1 cellular context compared by ENCODE assay signal in genomic region chr4:184854673-184855072, GRCh38.
A peak's percentile ranks its signal among the peaks of the same experiment; 100 is the strongest.
TF ChIP-seq lines count a peak whose summit lies in the region.

No MANE protein-coding gene starts in this region.

TF ChIP-seq in K562, 482 proteins besides CTCF, POLR2A, EP300 and RAD21 (continued from another document):
- TF ChIP-seq ZMIZ1 (IDR thresholded peaks at IDR 0.05; ENCODE audit: low read depth in 2 of 2, low read length in 2 of 2), result peak in 1 of 2 experiments; percentile 46; a peak in 1 of 4 replicates
- TF ChIP-seq MYC (IDR thresholded peaks at IDR 0.05; ENCODE audit: low read depth, low read length), result 0 out of 2 replicates have a peak, but pooled peaks have one; percentile 35
- TF ChIP-seq MYC (CRISPR knock-in tag; IDR thresholded peaks at IDR 0.05; ENCODE audit: borderline replicate concordance, low read depth), result no peak
- TF ChIP-seq SPI1 (IDR thresholded peaks at IDR 0.05; ENCODE audit: borderline replicate concordance, low read depth, low read length), result peak; percentile 38; the same call in 1 of the 2 replicates
- TF ChIP-seq CEBPG (CRISPR knock-in tag; IDR thresholded peaks at IDR 0.05), result peak; percentile 76; the same call in 1 of the 2 replicates
- peak; percentile 66 to 73; a peak in 3 of 4 replicates for TF ChIP-seq CEBPG (tag; conservative IDR thresholded peaks at IDR 0.05 in 1 of 2, IDR thresholded peaks at IDR 0.05 in 1 of 2)
- no peak for TF ChIP-seq SP2 (IDR thresholded peaks at IDR 0.05; ENCODE audit: extremely low read depth, low read depth, low read length, poor library complexity, severe bottlenecking)
- peak; percentile 81 for TF ChIP-seq SMARCA4 (IDR thresholded peaks at IDR 0.05)
- TF ChIP-seq HDAC3 (IDR thresholded peaks at IDR 0.05; ENCODE audit: borderline replicate concordance, partially characterized antibody), result no peak
- no peak for TF ChIP-seq ZBTB17 (CRISPR knock-in tag; IDR thresholded peaks at IDR 0.05)
- TF ChIP-seq ZNF445 (CRISPR knock-in tag; IDR thresholded peaks at IDR 0.05; ENCODE audit: low read depth), result no peak
- TF ChIP-seq BACH1 (tag; IDR thresholded peaks at IDR 0.05), result no peak
- peak; percentile 29; the same call in 1 of the 2 replicates for TF ChIP-seq CXXC5 (CRISPR knock-in tag; IDR thresholded peaks at IDR 0.05)
- TF ChIP-seq EP400 (IDR thresholded peaks at IDR 0.05), result no peak
- no peak for TF ChIP-seq MXI1 (IDR thresholded peaks at IDR 0.05; ENCODE audit: low read depth, low read length)
- TF ChIP-seq ZNF197 (CRISPR knock-in tag; IDR thresholded peaks at IDR 0.05; ENCODE audit: low read depth), result 0 out of 2 replicates have a peak, but pooled peaks have one; percentile 42
- no peak for TF ChIP-seq ZFX (CRISPR knock-in tag; IDR thresholded peaks at IDR 0.05)
- TF ChIP-seq MGA (IDR thresholded peaks at IDR 0.05), result 0 out of 2 replicates have a peak, but pooled peaks have one; percentile 5
- TF ChIP-seq TEAD4 (IDR thresholded peaks at IDR 0.05; ENCODE audit: low read length), result peak; percentile 85
- no peak for TF ChIP-seq TEAD4 (CRISPR knock-in tag; IDR thresholded peaks at IDR 0.05; ENCODE audit: borderline replicate concordance)
- no peak for TF ChIP-seq HNRNPUL1 (IDR thresholded peaks at IDR 0.05; ENCODE audit: low read length)
- peak; percentile 30; the same call in 1 of the 2 replicates for TF ChIP-seq BCOR (IDR thresholded peaks at IDR 0.05)
- TF ChIP-seq ATF7 (IDR thresholded peaks at IDR 0.05), result 0 out of 2 replicates have a peak, but pooled peaks have one; percentile 39
- TF ChIP-seq THAP7 (CRISPR knock-in tag; IDR thresholded peaks at IDR 0.05), result no peak
- peak; percentile 85 for TF ChIP-seq TCF3 (CRISPR knock-in tag; IDR thresholded peaks at IDR 0.05)
- no peak for TF ChIP-seq NBN (IDR thresholded peaks at IDR 0.05; ENCODE audit: low read depth)
- TF ChIP-seq ARID1B (IDR thresholded peaks at IDR 0.05), result peak; percentile 85
- TF ChIP-seq ZKSCAN1 (IDR thresholded peaks at IDR 0.05; ENCODE audit: low read depth, low read length), result no peak
- peak; percentile 82 for TF ChIP-seq DPF2 (IDR thresholded peaks at IDR 0.05)
- TF ChIP-seq SMARCA5 (IDR thresholded peaks at IDR 0.05), result no peak
- no peak for TF ChIP-seq PRDM10 (IDR thresholded peaks at IDR 0.05; ENCODE audit: partially characterized antibody)
- no peak for TF ChIP-seq NR2C1 (IDR thresholded peaks at IDR 0.05)
- TF ChIP-seq NR2C1 (tag; IDR thresholded peaks at IDR 0.05), result no peak
- no peak for TF ChIP-seq NELFE (IDR thresholded peaks at IDR 0.05; ENCODE audit: insufficient read depth, insufficient read length)
- no peak for TF ChIP-seq PHF20 (IDR thresholded peaks at IDR 0.05; ENCODE audit: partially characterized antibody)
- TF ChIP-seq NR0B1 (IDR thresholded peaks at IDR 0.05; ENCODE audit: partially characterized antibody), result no peak
